Comparison of ENCODE assay signal across 8 cellular contexts in the genomic region with DNA sequence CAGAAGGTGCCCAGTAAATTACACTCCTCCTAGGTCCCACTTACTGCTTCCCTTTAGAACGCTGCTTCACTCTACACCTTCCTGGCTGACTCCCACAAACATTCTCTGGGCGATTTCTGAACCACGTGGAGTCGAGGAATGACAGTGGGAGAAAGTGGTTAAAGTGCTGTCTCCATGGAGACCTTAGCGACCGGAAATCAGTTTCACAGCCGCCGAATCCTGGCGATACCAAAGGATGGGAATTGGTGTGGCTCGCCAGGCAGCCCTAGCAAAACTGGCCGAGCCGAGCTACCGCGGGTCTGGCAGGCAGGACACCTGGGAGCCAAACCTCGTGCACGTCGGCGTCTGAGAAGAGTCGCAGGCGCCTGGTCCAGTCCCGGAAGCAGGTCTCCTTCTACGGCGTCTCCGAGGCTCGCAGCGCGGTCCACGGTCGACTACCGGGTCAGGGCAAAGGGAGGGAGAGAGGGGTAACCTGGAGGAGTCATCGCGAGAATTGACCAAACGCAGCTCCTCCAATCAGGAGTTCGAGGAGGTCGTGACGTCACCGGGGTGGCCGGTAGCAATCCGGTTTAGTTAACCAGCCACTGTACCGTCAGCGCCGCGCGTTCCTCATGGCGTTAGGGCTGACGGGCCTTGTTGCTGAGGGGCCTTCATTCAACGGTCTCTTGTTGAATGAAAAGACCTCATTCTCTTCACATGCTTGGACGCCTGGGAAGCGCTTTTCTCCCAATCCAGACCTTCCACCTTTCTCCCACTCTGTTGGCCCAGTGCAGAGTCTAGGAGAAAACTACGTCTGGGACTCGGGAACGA.
DNase-seq lines count a peak whose midpoint lies in the region; FAIRE-seq and TF ChIP-seq lines count a peak whose summit lies in the region.

A gene with protein sequence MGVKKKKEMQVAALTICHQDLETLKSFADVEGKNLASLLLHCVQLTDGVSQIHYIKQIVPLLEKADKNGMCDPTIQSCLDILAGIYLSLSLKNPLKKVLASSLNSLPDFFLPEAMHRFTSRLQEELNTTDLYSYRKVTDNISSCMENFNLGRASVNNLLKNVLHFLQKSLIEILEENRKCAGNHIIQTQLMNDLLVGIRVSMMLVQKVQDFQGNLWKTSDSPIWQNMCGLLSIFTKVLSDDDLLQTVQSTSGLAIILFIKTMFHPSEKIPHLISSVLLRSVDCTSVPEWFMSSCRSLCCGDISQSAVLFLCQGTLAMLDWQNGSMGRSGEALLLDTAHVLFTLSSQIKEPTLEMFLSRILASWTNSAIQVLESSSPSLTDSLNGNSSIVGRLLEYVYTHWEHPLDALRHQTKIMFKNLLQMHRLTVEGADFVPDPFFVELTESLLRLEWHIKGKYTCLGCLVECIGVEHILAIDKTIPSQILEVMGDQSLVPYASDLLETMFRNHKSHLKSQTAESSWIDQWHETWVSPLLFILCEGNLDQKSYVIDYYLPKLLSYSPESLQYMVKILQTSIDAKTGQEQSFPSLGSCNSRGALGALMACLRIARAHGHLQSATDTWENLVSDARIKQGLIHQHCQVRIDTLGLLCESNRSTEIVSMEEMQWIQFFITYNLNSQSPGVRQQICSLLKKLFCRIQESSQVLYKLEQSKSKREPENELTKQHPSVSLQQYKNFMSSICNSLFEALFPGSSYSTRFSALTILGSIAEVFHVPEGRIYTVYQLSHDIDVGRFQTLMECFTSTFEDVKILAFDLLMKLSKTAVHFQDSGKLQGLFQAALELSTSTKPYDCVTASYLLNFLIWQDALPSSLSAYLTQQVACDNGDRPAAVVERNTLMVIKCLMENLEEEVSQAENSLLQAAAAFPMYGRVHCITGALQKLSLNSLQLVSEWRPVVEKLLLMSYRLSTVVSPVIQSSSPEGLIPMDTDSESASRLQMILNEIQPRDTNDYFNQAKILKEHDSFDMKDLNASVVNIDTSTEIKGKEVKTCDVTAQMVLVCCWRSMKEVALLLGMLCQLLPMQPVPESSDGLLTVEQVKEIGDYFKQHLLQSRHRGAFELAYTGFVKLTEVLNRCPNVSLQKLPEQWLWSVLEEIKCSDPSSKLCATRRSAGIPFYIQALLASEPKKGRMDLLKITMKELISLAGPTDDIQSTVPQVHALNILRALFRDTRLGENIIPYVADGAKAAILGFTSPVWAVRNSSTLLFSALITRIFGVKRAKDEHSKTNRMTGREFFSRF (N-terminal part only) (minus strand): TSS at position 436 of the 810 bp plus-strand sequence. CDS start 3,646 bp downstream, outside the sequence.

- peaks cover 3% of the 10 kb centered on the region for H3K36me3 Mint-ChIP-seq in nephron (ENCODE audit: low read depth)
- peaks cover 35% of the 10 kb centered on the region for H3K36me3 Mint-ChIP-seq in stimulated activated naive CD8-positive, alpha-beta T cell treated with anti-CD3 and anti-CD28 coated beads, Interleukin-15, Interleukin-2, amounts not matched to agents 100 ng/mL and 50 ng/mL, for 24 hours (ENCODE audit: low read depth)

- H3K36me3 ChIP-seq in Loucy (ENCODE audit: insufficient read depth, low read length): 0 out of 2 replicates have a peak, but pooled peaks cover under 1% of the 10 kb centered on the region

- DNase-seq in EL: peak; percentile 99
- peak; percentile 90 for DNase-seq in H54 (ENCODE audit: insufficient read length, low spot score)
- peak; percentile 90 for DNase-seq in activated effector memory CD4-positive, alpha-beta T cell treated with Interleukin-2 at 50 U/mL for 16 hours
- peak; percentile 100 for DNase-seq in fibroblast of pulmonary artery (ENCODE audit: low read depth)

- H2AFZ ChIP-seq in Loucy (ENCODE audit: low read length): peak within 1 kb of the TSS; percentile 92

- peak within 1 kb of the TSS; percentile 95 for H3K9ac ChIP-seq in Loucy (ENCODE audit: low read depth, low read length, poor library complexity, severe bottlenecking)

- H3K27ac Mint-ChIP-seq in nephron: peak within 1 kb of the TSS; percentile 98 to 99 (median 99)
- peak within 1 kb of the TSS; percentile 97 for H3K27ac Mint-ChIP-seq in stimulated activated naive CD8-positive, alpha-beta T cell treated with anti-CD3 and anti-CD28 coated beads, Interleukin-15, Interleukin-2, amounts not matched to agents 100 ng/mL and 50 ng/mL, for 24 hours

- no peaks in the 10 kb centered on the region for H3K27me3 ChIP-seq in Loucy (ENCODE audit: insufficient read depth, low read length, poor library complexity, severe bottlenecking)

- H3K9me3 Mint-ChIP-seq in nephron: no peaks in the 10 kb centered on the region
- H3K9me3 Mint-ChIP-seq in stimulated activated naive CD8-positive, alpha-beta T cell treated with anti-CD3 and anti-CD28 coated beads, Interleukin-15, Interleukin-2, amounts not matched to agents 100 ng/mL and 50 ng/mL, for 24 hours: no peaks in the 10 kb centered on the region

- no peaks in the 10 kb centered on the region for H4K20me1 ChIP-seq in Loucy (ENCODE audit: insufficient read depth, low read length, poor library complexity, severe bottlenecking)

- H3K4me2 ChIP-seq in Loucy (ENCODE audit: low read depth, low read length, poor library complexity, severe bottlenecking): peak within 1 kb of the TSS; percentile 96

- peaks cover 19% of the 10 kb centered on the region for H3K79me2 ChIP-seq in Loucy (ENCODE audit: insufficient read depth, low read length)

- peaks cover 31% of the 10 kb centered on the region for H3K4me1 Mint-ChIP-seq in nephron
- H3K4me1 Mint-ChIP-seq in stimulated activated naive CD8-positive, alpha-beta T cell treated with anti-CD3 and anti-CD28 coated beads, Interleukin-15, Interleukin-2, amounts not matched to agents 100 ng/mL and 50 ng/mL, for 24 hours (ENCODE audit: low read depth): peaks cover 41% of the 10 kb centered on the region

- no peaks in the 10 kb centered on the region for H3F3A ChIP-seq in Loucy (ENCODE audit: low read depth)

- peak within 1 kb of the TSS; percentile 89 to 97 (median 96) for H3K4me3 Mint-ChIP-seq in nephron
- H3K4me3 Mint-ChIP-seq in stimulated activated naive CD8-positive, alpha-beta T cell treated with anti-CD3 and anti-CD28 coated beads, Interleukin-15, Interleukin-2, amounts not matched to agents 100 ng/mL and 50 ng/mL, for 24 hours: peak within 1 kb of the TSS; percentile 98

- no peaks in the 10 kb centered on the region for H3K9me3 ChIP-seq in Loucy (ENCODE audit: insufficient read depth, low read depth, low read length)

- H3K4me1 ChIP-seq in Loucy (ENCODE audit: insufficient read depth, low read length, poor library complexity, severe bottlenecking): peaks cover 28% of the 10 kb centered on the region

- H3K9me2 ChIP-seq in Loucy (replicated peaks; ENCODE audit: low read depth, low read length): no peaks in the 10 kb centered on the region

- TF ChIP-seq POLR2A in H54 (IDR thresholded peaks at IDR 0.05; ENCODE audit: low read depth, low read length): peak; percentile 93
- TF ChIP-seq POLR2A in Raji (IDR thresholded peaks at IDR 0.05; ENCODE audit: insufficient read depth, low read depth, low read length): peak; percentile 100

- H3K27me3 Mint-ChIP-seq in nephron (ENCODE audit: low read depth): peaks cover 5% of the 10 kb centered on the region
- peaks cover 3% of the 10 kb centered on the region for H3K27me3 Mint-ChIP-seq in stimulated activated naive CD8-positive, alpha-beta T cell treated with anti-CD3 and anti-CD28 coated beads, Interleukin-15, Interleukin-2, amounts not matched to agents 100 ng/mL and 50 ng/mL, for 24 hours

- peak within 1 kb of the TSS; percentile 98 for H3K4me3 ChIP-seq in Loucy (ENCODE audit: low read length, poor library complexity, severe bottlenecking)
- peak within 1 kb of the TSS; percentile 80 for H3K4me3 ChIP-seq in fibroblast of pulmonary artery (replicated peaks; ENCODE audit: low read depth, low read length)

- TF ChIP-seq CTCF in Loucy (conservative IDR thresholded peaks at IDR 0.05; ENCODE audit: low read length): no peak
- TF ChIP-seq CTCF in fibroblast of pulmonary artery (IDR thresholded peaks at IDR 0.05; ENCODE audit: low read length, missing control alignments): no peak
- no peak for TF ChIP-seq CTCF in nephron (IDR thresholded peaks at IDR 0.05; ENCODE audit: unreplicated experiment in 3 of 3)

- peak; percentile 97 for FAIRE-seq in H54 (lab: Jason Lieb, UNC)

Comparison
In these comparisons a context has a peak if more than half of its experiments do, and no peak if none do; other contexts are left out.
1. Peak in every context shown above with its lines: DNase-seq and H3K4me3 ChIP-seq.